33 cellular contexts compared by ENCODE assay signal in the genomic region with DNA sequence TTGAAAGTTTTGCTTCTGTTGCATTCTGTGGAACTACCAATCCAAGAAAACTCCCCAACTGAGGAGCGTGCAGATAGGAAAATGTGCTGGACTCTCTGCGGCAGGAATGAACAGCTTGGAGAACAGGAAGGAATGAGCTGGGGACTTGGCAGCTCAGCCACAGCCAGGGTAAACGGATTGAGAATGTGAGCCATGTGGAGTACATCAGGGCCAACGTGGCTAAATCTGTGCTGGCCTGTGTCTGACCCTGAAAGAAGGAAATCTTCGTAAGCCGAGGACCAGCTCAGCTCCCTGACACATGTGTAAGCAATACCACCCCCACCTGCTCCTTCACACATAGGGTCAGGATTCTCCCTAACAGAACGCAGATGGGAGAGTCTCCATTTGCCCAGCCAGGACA.
"Had no signal": no experiment of that assay in that cellular context is flagged by ENCODE, and none has a peak within 500 bp of the region (broad histone marks: within the 10 kb centered on the region; RNA-seq: fewer than 3 reads in every experiment).

No MANE protein-coding gene starts in this region.

- H3K9me3 ChIP-seq: mucosa of descending colon, prostate gland, sigmoid colon, stomach, thyroid gland had no signal

- H3K4me3 Mint-ChIP-seq: activated CD4-positive, alpha-beta memory T cell treated with anti-CD3 and anti-CD28 coated beads, Interleukin-2, amount 10 ng/mL, durations not matched to agents 7 days and 5 days; activated CD4-positive, alpha-beta T cell treated with anti-CD3 and anti-CD28 coated beads, Interleukin-2, amount 10 ng/mL, durations not matched to agents 7 days and 5 days; activated naive CD4-positive, alpha-beta T cell treated with anti-CD3 and anti-CD28 coated beads, Interleukin-2, amount 50 U/mL, for 24 hours; activated naive CD8-positive, alpha-beta T cell treated with anti-CD3 and anti-CD28 coated beads, Interleukin-2, amount 50 U/mL, for 24 hours; activated T-cell treated with anti-CD3 and anti-CD28 coated beads, Interleukin-2, amount 50 U/mL, for 4 hours; activated T-helper 17 cell treated with anti-CD3 and anti-CD28 coated beads, Interleukin-2, amount 50 U/mL, for 72 hours; effector memory CD8-positive, alpha-beta T cell; immature natural killer cell; nephron; stimulated activated naive B cell treated with anti-CD40 and anti-IgM and Interleukin-4, amounts not matched to agents 10 μg/mL and 1 μg/mL and 100 μg/mL, for 72 hours; T-helper 1 cell treated with Interleukin-12 subunit alpha and Interleukin-12 subunit beta and Interleukin-4 antibody, amounts not matched to agents 30 μg/mL and 1 μg/mL, for 36 hours; WTC11 had no signal

- H3K27me3 Mint-ChIP-seq: activated CD4-positive, alpha-beta memory T cell treated with anti-CD3 and anti-CD28 coated beads, Interleukin-2, amount 10 ng/mL, durations not matched to agents 7 days and 5 days; activated CD4-positive, alpha-beta T cell treated with anti-CD3 and anti-CD28 coated beads, Interleukin-2, amount 10 ng/mL, durations not matched to agents 7 days and 5 days; activated naive CD4-positive, alpha-beta T cell treated with anti-CD3 and anti-CD28 coated beads, Interleukin-2, amount 50 U/mL, for 24 hours; activated naive CD8-positive, alpha-beta T cell treated with anti-CD3 and anti-CD28 coated beads, Interleukin-2, amount 50 U/mL, for 24 hours; activated T-helper 17 cell treated with anti-CD3 and anti-CD28 coated beads, Interleukin-2, amount 50 U/mL, for 72 hours; effector memory CD8-positive, alpha-beta T cell had no signal

- H3K36me3 ChIP-seq: prostate gland, sigmoid colon, stomach, thyroid gland had no signal

- H3K9me3 Mint-ChIP-seq: activated CD4-positive, alpha-beta T cell treated with anti-CD3 and anti-CD28 coated beads, Interleukin-2, amount 10 ng/mL, durations not matched to agents 7 days and 5 days; T-helper 1 cell treated with Interleukin-12 subunit alpha and Interleukin-12 subunit beta and Interleukin-4 antibody, amounts not matched to agents 30 μg/mL and 1 μg/mL, for 36 hours had no signal

- H3K27me3 ChIP-seq: sigmoid colon, stomach, thyroid gland had no signal

- H3K36me3 Mint-ChIP-seq: activated naive CD4-positive, alpha-beta T cell treated with anti-CD3 and anti-CD28 coated beads, Interleukin-2, amount 50 U/mL, for 24 hours; immature natural killer cell; WTC11 had no signal

- ATAC-seq: activated naive CD8-positive, alpha-beta T cell treated with anti-CD3 and anti-CD28 coated beads, Interleukin-2, amount 50 U/mL, for 24 hours; activated T-cell treated with anti-CD3 and anti-CD28 coated beads, Interleukin-2, amount 50 U/mL, for 4 hours; activated T-helper 17 cell treated with anti-CD3 and anti-CD28 coated beads, Interleukin-2, amount 50 U/mL, for 72 hours; effector memory CD8-positive, alpha-beta T cell; left colon; mucosa of descending colon; stimulated activated naive B cell treated with anti-CD40 and anti-IgM and Interleukin-4, amounts not matched to agents 10 μg/mL and 1 μg/mL and 100 μg/mL, for 72 hours; WTC11 had no signal

- H3K4me3 ChIP-seq: lung, mucosa of descending colon, prostate gland, sigmoid colon, stomach, thyroid gland had no signal

- H3K27ac ChIP-seq: prostate gland, sigmoid colon, stomach, thyroid gland had no signal

- H3K27ac Mint-ChIP-seq: activated CD4-positive, alpha-beta memory T cell treated with anti-CD3 and anti-CD28 coated beads, Interleukin-2, amount 10 ng/mL, durations not matched to agents 7 days and 5 days; activated CD4-positive, alpha-beta T cell treated with anti-CD3 and anti-CD28 coated beads, Interleukin-2, amount 10 ng/mL, durations not matched to agents 7 days and 5 days; activated naive CD4-positive, alpha-beta T cell treated with anti-CD3 and anti-CD28 coated beads, Interleukin-2, amount 50 U/mL, for 24 hours; activated naive CD8-positive, alpha-beta T cell treated with anti-CD3 and anti-CD28 coated beads, Interleukin-2, amount 50 U/mL, for 24 hours; activated T-helper 17 cell treated with anti-CD3 and anti-CD28 coated beads, Interleukin-2, amount 50 U/mL, for 72 hours; effector memory CD8-positive, alpha-beta T cell; immature natural killer cell; nephron; stimulated activated naive B cell treated with anti-CD40 and anti-IgM and Interleukin-4, amounts not matched to agents 10 μg/mL and 1 μg/mL and 100 μg/mL, for 72 hours; T-helper 1 cell treated with Interleukin-12 subunit alpha and Interleukin-12 subunit beta and Interleukin-4 antibody, amounts not matched to agents 30 μg/mL and 1 μg/mL, for 36 hours; WTC11 had no signal

- DNase-seq: activated CD4-positive, alpha-beta memory T cell treated with anti-CD3 and anti-CD28 coated beads, Interleukin-2, amount 10 ng/mL, durations not matched to agents 7 days and 5 days; activated CD4-positive, alpha-beta T cell treated with anti-CD3 and anti-CD28 coated beads for 1 hour; activated CD4-positive, alpha-beta T cell treated with anti-CD3 and anti-CD28 coated beads, Interleukin-2, amount 10 ng/mL, durations not matched to agents 7 days and 5 days; activated CD8-positive, alpha-beta memory T cell treated with anti-CD3 and anti-CD28 coated beads, Interleukin-2, amount 50 U/mL, for 48 hours; activated naive CD8-positive, alpha-beta T cell treated with anti-CD3 and anti-CD28 coated beads, Interleukin-2, amount 50 U/mL, for 24 hours; activated T-cell treated with anti-CD3 and anti-CD28 coated beads, Interleukin-2, amount 50 U/mL, for 4 hours; amygdala; cortex of kidney; effector memory CD8-positive, alpha-beta T cell; erythroblast; head of caudate nucleus; hypothalamus; immature natural killer cell; kidney; left colon; mesendoderm; mucosa of descending colon; retina; sigmoid colon; small intestine; stimulated activated CD4-positive, alpha-beta T cell treated with anti-CD3 and anti-CD28 coated beads, Interleukin-2, amount 100 ng/mL, for 24 hours; stimulated activated naive B cell treated with anti-CD40 and anti-IgM and Interleukin-4, amounts not matched to agents 10 μg/mL and 1 μg/mL and 100 μg/mL, for 72 hours; stomach; SW 1271; T1000; thyroid gland had no signal

- H3K4me1 ChIP-seq: prostate gland, stomach, thyroid gland had no signal

- H3K4me1 Mint-ChIP-seq: activated CD4-positive, alpha-beta memory T cell treated with anti-CD3 and anti-CD28 coated beads, Interleukin-2, amount 10 ng/mL, durations not matched to agents 7 days and 5 days; activated naive CD4-positive, alpha-beta T cell treated with anti-CD3 and anti-CD28 coated beads, Interleukin-2, amount 50 U/mL, for 24 hours; activated naive CD8-positive, alpha-beta T cell treated with anti-CD3 and anti-CD28 coated beads, Interleukin-2, amount 50 U/mL, for 24 hours; activated T-helper 17 cell treated with anti-CD3 and anti-CD28 coated beads, Interleukin-2, amount 50 U/mL, for 72 hours; immature natural killer cell had no signal
